In the genomic region with DNA sequence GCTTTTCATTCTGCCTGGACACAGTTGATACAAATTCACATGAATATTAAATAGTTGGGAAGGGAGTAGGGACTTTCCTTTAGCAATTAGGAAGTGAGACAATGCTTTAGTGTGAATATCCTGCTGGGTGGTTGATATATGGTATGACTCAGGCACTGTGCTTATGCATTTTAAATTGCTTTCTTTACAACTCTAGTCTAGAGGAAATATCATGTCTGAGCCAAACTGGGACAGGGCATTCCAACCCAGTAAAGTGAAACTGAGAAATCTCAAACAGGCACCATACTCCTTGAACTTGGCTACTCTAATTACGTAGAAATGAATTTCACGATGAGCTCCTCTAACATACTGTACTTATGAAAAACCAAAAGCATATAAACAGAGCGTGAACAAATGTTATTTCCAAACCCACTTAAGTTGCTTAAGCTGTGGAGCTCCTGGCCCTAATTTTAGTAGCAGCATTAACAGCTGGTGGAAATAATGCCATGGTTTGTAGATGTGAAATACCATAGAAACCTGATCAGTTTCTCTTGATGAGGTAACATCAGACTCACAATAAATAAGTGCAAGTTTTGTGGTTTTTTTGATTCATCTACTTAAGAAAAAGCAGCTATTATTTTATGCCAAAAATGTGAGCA, we compare ENCODE assay signal across 11 cellular contexts.
DNase-seq lines count a peak whose midpoint lies in the region; ATAC-seq, FAIRE-seq and TF ChIP-seq lines count a peak whose summit lies in the region.
"Had no signal": no experiment of that assay in that cellular context is flagged by ENCODE, and none has a peak within 500 bp of the region (broad histone marks: within the 10 kb centered on the region; RNA-seq: fewer than 3 reads in every experiment).

No MANE protein-coding gene starts in this region.

- H3K79me2 ChIP-seq in fibroblast of lung (ENCODE audit: control insufficient read depth, insufficient read depth, low read length) = no peaks in the 10 kb centered on the region

- no peaks in the 10 kb centered on the region for H3K4me1 Mint-ChIP-seq in CD4-positive, alpha-beta T cell (ENCODE audit: low read depth)

- no peak overlapping the region for H3K9ac ChIP-seq in fibroblast of lung (ENCODE audit: insufficient read depth, low read length)

- DNase-seq in ELR (ENCODE audit: low read depth) = peak; percentile 31
- peak; percentile 6 for DNase-seq in RCC 7860 (ENCODE audit: low spot score)
- DNase-seq in fibroblast of lung (ENCODE audit: low read depth in 2 of 2) = peak; percentile 81 to 93
- DNase-seq in pulmonary artery endothelial cell (ENCODE audit: low read depth, low spot score) = peak; percentile 74
- DNase-seq in NOMO-1 treated with dmso at 0.1 percent for 144 hours (lab: John Stamatoyannopoulos, UW; ENCODE audit: unreplicated experiment) = no peak
- no peak for DNase-seq in Right ventricle myocardium superior
- no peak for DNase-seq in CD4-positive, alpha-beta T cell
- DNase-seq: activated CD4-positive, alpha-beta T cell treated with anti-CD3 and anti-CD28 coated beads, Interleukin-2, amount 50 U/mL, for 1 hour; left ventricle myocardium inferior; upper lobe of left lung had no signal

- FAIRE-seq in RCC 7860 (lab: Jason Lieb, UNC) = no peak

- H3K4me2 ChIP-seq in fibroblast of lung (ENCODE audit: extremely low read depth, insufficient read depth, low read length) = peak overlapping the region; percentile 52

- ATAC-seq in HG03565 (IDR thresholded peaks at IDR 0.05; ENCODE audit: unreplicated experiment) = no peak
- ATAC-seq in Right ventricle myocardium superior (ENCODE audit: poor library complexity) = no peak
- no peak for ATAC-seq in CD4-positive, alpha-beta T cell (ENCODE audit: poor library complexity)

- H3K4me3 Mint-ChIP-seq in CD4-positive, alpha-beta T cell = no peak overlapping the region

- H3K27me3 Mint-ChIP-seq in CD4-positive, alpha-beta T cell = no peaks in the 10 kb centered on the region

- no peaks in the 10 kb centered on the region for H3K9me3 ChIP-seq in fibroblast of lung (ENCODE audit: control insufficient read depth, insufficient read depth, low read depth, low read length)
- H3K9me3 ChIP-seq in CD4-positive, alpha-beta T cell (ENCODE audit: control insufficient read depth, low read length) = no peaks in the 10 kb centered on the region
- H3K9me3 ChIP-seq: left ventricle myocardium inferior, upper lobe of left lung had no signal

- H3K27ac ChIP-seq in fibroblast of lung (ENCODE audit: insufficient read depth, low read length) = no peak overlapping the region
- H3K27ac ChIP-seq in CD4-positive, alpha-beta T cell (ENCODE audit: low read depth, low read length) = no peak overlapping the region
- H3K27ac ChIP-seq: left ventricle myocardium inferior had no signal

- CTCF ChIA-PET in CD4-positive, alpha-beta T cell (lab: Charles Lee) = no interaction called here

- no peaks in the 10 kb centered on the region for H3K9me3 Mint-ChIP-seq in CD4-positive, alpha-beta T cell

- no peaks in the 10 kb centered on the region for H4K20me1 ChIP-seq in fibroblast of lung (ENCODE audit: control insufficient read depth, extremely low read depth, insufficient read depth, low read length)

- H3K27me3 ChIP-seq in fibroblast of lung (ENCODE audit: control insufficient read depth, insufficient read depth, low read length) = no peaks in the 10 kb centered on the region
- H3K27me3 ChIP-seq in CD4-positive, alpha-beta T cell (ENCODE audit: control insufficient read depth, insufficient read depth, low read length) = no peaks in the 10 kb centered on the region
- H3K27me3 ChIP-seq: upper lobe of left lung had no signal

- no peaks in the 10 kb centered on the region for H3K36me3 ChIP-seq in fibroblast of lung (ENCODE audit: control insufficient read depth, insufficient read depth, low read length)
- H3K36me3 ChIP-seq: left ventricle myocardium inferior, upper lobe of left lung had no signal

- peak overlapping the region in 2 of 4 experiments; percentile 10 to 34 for H3K4me3 ChIP-seq in fibroblast of lung (replicated peaks in 1 of 4; ENCODE audit: control extremely low read depth in 1 of 4, insufficient read depth in 1 of 4, low read depth in 3 of 4, low read length in 4 of 4)
- H3K4me3 ChIP-seq: left ventricle myocardium inferior, upper lobe of left lung had no signal

- no peaks in the 10 kb centered on the region for H3K36me3 Mint-ChIP-seq in CD4-positive, alpha-beta T cell (ENCODE audit: low read depth)

- no peaks in the 10 kb centered on the region for H3K4me1 ChIP-seq in fibroblast of lung (ENCODE audit: control insufficient read depth, extremely low read depth, insufficient read depth, low read length)

- no peak for TF ChIP-seq CTCF in fibroblast of lung (conservative IDR thresholded peaks at IDR 0.05 in 1 of 2, IDR thresholded peaks at IDR 0.05 in 1 of 2; ENCODE audit: low read depth in 1 of 2, low read length in 2 of 2)
- no peak for TF ChIP-seq CTCF in CD4-positive, alpha-beta T cell (IDR thresholded peaks at IDR 0.05)

- POLR2A ChIA-PET in CD4-positive, alpha-beta T cell (lab: Charles Lee) = no interaction called here

- H3K27ac Mint-ChIP-seq in CD4-positive, alpha-beta T cell = no peak overlapping the region

- H2AFZ ChIP-seq in fibroblast of lung (ENCODE audit: low read length) = no peak overlapping the region

- intact Hi-C loops in Right ventricle myocardium superior (cut with DNase I) = no loop called here
- intact Hi-C loops in CD4-positive, alpha-beta T cell (cut with DNase I, micrococcal nuclease) = no loop called here

Comparison
In these comparisons a context has a peak if more than half of its experiments do, and no peak if none do; other contexts are left out.
1. DNase-seq: peak in ELR (single experiment), RCC 7860 (single experiment), fibroblast of lung (2 of 2) and pulmonary artery endothelial cell (single experiment); none in NOMO-1 treated with dmso at 0.1 percent for 144 hours (single experiment), Right ventricle myocardium superior (single experiment) and CD4-positive, alpha-beta T cell (0 of 10).